Comparison of ENCODE assay signal across 8 cellular contexts in the genomic region with DNA sequence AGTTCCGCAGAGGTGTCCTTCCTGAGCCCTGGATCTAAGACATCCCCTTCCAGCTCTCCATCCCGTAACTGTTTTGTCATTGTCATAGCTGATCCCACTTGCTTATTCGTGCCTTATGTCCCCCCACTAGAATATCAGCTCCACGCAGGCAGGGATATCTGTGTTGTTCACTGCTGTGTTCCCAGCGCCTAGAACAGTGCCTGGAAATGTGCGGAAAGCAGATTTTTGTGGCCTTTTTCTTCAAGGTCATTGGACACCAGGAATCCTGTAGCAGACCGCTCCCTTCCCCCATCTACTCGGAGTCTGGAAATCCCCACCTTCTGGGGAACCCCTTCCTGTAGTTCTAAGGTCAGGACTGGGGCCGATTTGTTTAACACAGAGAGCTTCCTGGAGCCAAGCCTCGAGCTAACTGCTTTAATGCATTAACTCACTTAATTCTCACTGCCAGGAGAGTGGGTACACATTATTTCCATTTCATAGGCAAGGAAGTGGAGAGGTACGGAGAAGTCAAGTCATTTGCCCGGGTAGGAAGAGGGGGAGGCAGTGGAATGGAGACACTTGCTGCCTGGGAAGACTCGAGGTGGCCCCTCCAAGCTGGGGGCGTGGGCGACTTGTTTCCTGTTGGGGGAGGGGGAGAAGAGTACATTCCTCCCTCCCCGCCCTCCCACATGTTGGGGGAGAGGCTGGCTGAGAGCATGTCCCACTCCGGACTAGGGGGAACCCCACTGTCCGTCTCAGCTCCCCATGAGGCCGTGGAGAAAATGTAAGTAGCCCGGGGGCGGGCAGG. TPM values are rescaled to one million over a fixed set of nuclear protein-coding genes. Genes with fewer than 3 reads are reported as not detected.
DNase-seq lines count a peak whose midpoint lies in the region; ATAC-seq, FAIRE-seq and TF ChIP-seq lines count a peak whose summit lies in the region.

No MANE protein-coding gene starts in this region.

- H3K9me3 Mint-ChIP-seq in CD4-positive, alpha-beta T cell: no peaks in the 10 kb centered on the region
- no peaks in the 10 kb centered on the region; a peak in 1 of 5 replicates for H3K9me3 Mint-ChIP-seq in H9
- no peaks in the 10 kb centered on the region for H3K9me3 Mint-ChIP-seq in astrocyte (ENCODE audit: unreplicated experiment)

- H3K79me1 ChIP-seq in H9 (ENCODE audit: insufficient read depth, low read depth, low read length, poor library complexity, severe bottlenecking): peaks cover 8% of the 10 kb centered on the region

- TF ChIP-seq EP300 in HepG2 (IDR thresholded peaks at IDR 0.05; ENCODE audit: low read depth in 2 of 2, low read length in 2 of 2) (no peak), HepG2 (CRISPR knock-in tag; IDR thresholded peaks at IDR 0.05; ENCODE audit: borderline replicate concordance) (no peak)

- H3K9ac ChIP-seq in H9 (ENCODE audit: extremely low read depth, insufficient read length, low read length) (peak overlapping the region; percentile 8), astrocyte (ENCODE audit: low read length) (no peak overlapping the region), HepG2 (ENCODE audit: insufficient read depth, low read depth, low read length) (peak overlapping the region; percentile 73)

- H3K27ac ChIP-seq in CD4-positive, alpha-beta T cell (ENCODE audit: low read depth, low read length): peak overlapping the region; percentile 73
- peak overlapping the region; percentile 47 for H3K27ac ChIP-seq in H9 (ENCODE audit: insufficient read length, low read depth, low read length)
- H3K27ac ChIP-seq in RWPE2 (ENCODE audit: poor library complexity, severe bottlenecking): peak overlapping the region; percentile 79
- no peak overlapping the region for H3K27ac ChIP-seq in astrocyte (ENCODE audit: low read depth, low read length)
- peak overlapping the region; percentile 68 for H3K27ac ChIP-seq in HepG2 (ENCODE audit: extremely low read length, insufficient read depth, low read length)

- CTCF ChIA-PET in CD4-positive, alpha-beta T cell (lab: Charles Lee): interaction anchor here (1.0 to 16.9 kb wide), 7 partner anchors 11 to 125 kb away, joined by 3 to 487 read pairs (median 5); no protein-coding TSS in a partner anchor
- CTCF ChIA-PET in HepG2 (lab: Yijun Ruan, JAX; ENCODE audit: low intra/inter-chr PET ratio, low total read pairs): interaction anchor here (1.4 kb wide), 1 partner anchor 8 kb away, joined by 4 read pairs; no protein-coding TSS in a partner anchor

- peaks cover 6% of the 10 kb centered on the region for H3K36me3 Mint-ChIP-seq in CD4-positive, alpha-beta T cell (ENCODE audit: low read depth)
- H3K36me3 Mint-ChIP-seq in H9 (ENCODE audit: insufficient read depth in 1 of 3, low read depth in 3 of 3) (no peaks in the 10 kb centered on the region), astrocyte (ENCODE audit: low read depth, unreplicated experiment) (peaks cover 1% of the 10 kb centered on the region)

- H2BK12ac ChIP-seq in H9 (ENCODE audit: insufficient read length, low read depth, low read length): no peak overlapping the region

- intact Hi-C loops in CD4-positive, alpha-beta T cell (cut with DNase I, micrococcal nuclease): loop anchor here (1.0 to 10.0 kb wide), 5 partner anchors 30 to 193 kb away; a partner anchor contains a TSS
- intact Hi-C loops in HepG2 (cut with micrococcal nuclease; ENCODE audit: unreplicated experiment): loop anchor here (2.0 kb wide), 1 partner anchor 46 kb away; no protein-coding TSS in a partner anchor

- H3K36me3 ChIP-seq in RWPE2 (ENCODE audit: low read depth) (no peaks in the 10 kb centered on the region), astrocyte (ENCODE audit: insufficient read depth, low read length) (no peaks in the 10 kb centered on the region), HepG2 (replicated peaks in 1 of 2; ENCODE audit: control insufficient read depth in 1 of 2, insufficient read depth in 2 of 2, low read length in 2 of 2) (0 out of 5 replicates have a peak, but pooled peaks cover 0 to 5% of the 10 kb centered on the region in 2 experiments)

- H3K4me3 Mint-ChIP-seq in CD4-positive, alpha-beta T cell: peak overlapping the region; percentile 89
- H3K4me3 Mint-ChIP-seq in H9 (peak overlapping the region; percentile 77 to 78), astrocyte (ENCODE audit: unreplicated experiment) (peak overlapping the region; percentile 85)

- no peak overlapping the region for H3K23ac ChIP-seq in H9 (ENCODE audit: insufficient read length, low read depth, low read length)

- H3K9me3 ChIP-seq in CD4-positive, alpha-beta T cell (ENCODE audit: control insufficient read depth, low read length): no peaks in the 10 kb centered on the region
- no peaks in the 10 kb centered on the region for H3K9me3 ChIP-seq in H9 (ENCODE audit: control insufficient read depth, low read depth, low read length)
- H3K9me3 ChIP-seq in RWPE2 (ENCODE audit: severe bottlenecking): no peaks in the 10 kb centered on the region
- H3K9me3 ChIP-seq in astrocyte (ENCODE audit: insufficient read depth, low read depth, low read length): no peaks in the 10 kb centered on the region
- H3K9me3 ChIP-seq in HepG2 (ENCODE audit: low read length): no peaks in the 10 kb centered on the region

- no peak overlapping the region for H3T11ph ChIP-seq in H9 (ENCODE audit: low read length)

- H3K27me3 Mint-ChIP-seq in CD4-positive, alpha-beta T cell: no peaks in the 10 kb centered on the region
- H3K27me3 Mint-ChIP-seq in H9 (ENCODE audit: low read depth) (no peaks in the 10 kb centered on the region; the same call in none of the 2 replicates), astrocyte (ENCODE audit: low read depth, unreplicated experiment) (peaks cover 2% of the 10 kb centered on the region)

- peaks cover 3% of the 10 kb centered on the region; the same call in 1 of the 2 replicates for H3K4me1 ChIP-seq in H9 (ENCODE audit: insufficient read depth, low read length)
- H3K4me1 ChIP-seq in RWPE2 (ENCODE audit: insufficient read depth, poor library complexity, severe bottlenecking): peaks cover 29% of the 10 kb centered on the region
- H3K4me1 ChIP-seq in astrocyte (ENCODE audit: insufficient read depth, low read length): peaks cover 37% of the 10 kb centered on the region
- H3K4me1 ChIP-seq in HepG2 (ENCODE audit: insufficient read depth, low read length): peaks cover 66% of the 10 kb centered on the region

- H2BK5ac ChIP-seq in H9 (ENCODE audit: insufficient read length, low read length): no peak overlapping the region

- no peak overlapping the region for H2BK20ac ChIP-seq in H9 (ENCODE audit: low read depth, low read length, poor library complexity, severe bottlenecking)

- H3K4me3 ChIP-seq in RWPE2 (ENCODE audit: severe bottlenecking) (no peak overlapping the region), astrocyte (ENCODE audit: insufficient read depth, low read depth, low read length) (no peak overlapping the region), HepG2 (replicated peaks in 1 of 3; ENCODE audit: insufficient read depth in 1 of 3, low read depth in 2 of 3, low read length in 3 of 3) (peak overlapping the region; percentile 85 to 92 (median 85))

- BruUV-seq in HepG2 (replicated peaks; lab: Mats Ljungman, UMichigan): TSS peak; percentile 92

- no peak for ATAC-seq in CD4-positive, alpha-beta T cell (ENCODE audit: poor library complexity)
- ATAC-seq in RWPE2 (ENCODE audit: low read depth) (no peak), HepG2 (peak; percentile 16), GM19397 (IDR thresholded peaks at IDR 0.05; ENCODE audit: unreplicated experiment) (no peak)

- H3K18ac ChIP-seq in H9 (ENCODE audit: insufficient read length, low read depth, low read length): peak overlapping the region; percentile 76

- H3K4me2 ChIP-seq in H9 (ENCODE audit: insufficient read depth, insufficient read length, low read length) (peak overlapping the region; percentile 58), astrocyte (ENCODE audit: low read length) (peak overlapping the region; percentile 78), HepG2 (ENCODE audit: low read depth, low read length) (peak overlapping the region; percentile 94)

- H3K23me2 ChIP-seq in H9 (ENCODE audit: insufficient read length, low read depth, low read length, poor library complexity, severe bottlenecking): peaks cover 13% of the 10 kb centered on the region

- H2BK120ac ChIP-seq in H9 (ENCODE audit: low read depth, low read length, poor library complexity, severe bottlenecking): no peak overlapping the region

- no CpG with 5 or more reads among the region's 21 CpGs for WGBS in H9 (ENCODE audit: extremely low coverage, insufficient read length, low lambda C conversion rate)
- WGBS in HepG2 (ENCODE audit: low lambda C conversion rate): 9% methylated on average over 15 of the region's 21 CpGs

- H4K5ac ChIP-seq in H9 (ENCODE audit: insufficient read length, low read depth, low read length): no peak overlapping the region

- TF ChIP-seq POLR2A in HepG2 (IDR thresholded peaks at IDR 0.05; ENCODE audit: insufficient read depth in 1 of 2, low read depth in 2 of 2, low read length in 2 of 2): no peak; a peak in 2 of 4 replicates

- H4K91ac ChIP-seq in H9 (ENCODE audit: insufficient read length, low read depth, low read length): no peak overlapping the region

- H3K79me2 ChIP-seq in H9 (ENCODE audit: insufficient read depth, low read length) (peaks cover 30% of the 10 kb centered on the region; the same call in 1 of the 2 replicates), astrocyte (ENCODE audit: insufficient read depth, low read length) (peaks cover 37% of the 10 kb centered on the region), HepG2 (ENCODE audit: insufficient read depth, low read length) (peaks cover 28% of the 10 kb centered on the region)

- H3K4me1 Mint-ChIP-seq in CD4-positive, alpha-beta T cell (ENCODE audit: low read depth): peaks cover 57% of the 10 kb centered on the region
- peaks cover 28 to 38% of the 10 kb centered on the region in 2 experiments for H3K4me1 Mint-ChIP-seq in H9
- peaks cover 18% of the 10 kb centered on the region for H3K4me1 Mint-ChIP-seq in astrocyte (ENCODE audit: low read depth, unreplicated experiment)

- no peak overlapping the region for H2AK5ac ChIP-seq in H9 (ENCODE audit: insufficient read length, low read length)

- in situ Hi-C loops in HepG2 (cut with HindIII; ENCODE audit: extremely low pct_ligation_motif_present, low pct_unique_long_range_greater_than_20kb): no loop called here

- H3K14ac ChIP-seq in H9 (ENCODE audit: insufficient read depth, low read length): peak overlapping the region; percentile 64

- H4K8ac ChIP-seq in H9 (replicated peaks; ENCODE audit: insufficient read length, low read depth, low read length): no peak overlapping the region

- H2BK15ac ChIP-seq in H9 (ENCODE audit: low read depth, low read length): no peak overlapping the region

- no peak overlapping the region for H3K56ac ChIP-seq in H9 (ENCODE audit: insufficient read length, low read depth, low read length)

- H2AFZ ChIP-seq in H9 (ENCODE audit: low read length) (no peak overlapping the region), astrocyte (ENCODE audit: low read depth, low read length) (no peak overlapping the region), HepG2 (ENCODE audit: low read length) (no peak overlapping the region)

- H4K20me1 ChIP-seq in H9 (ENCODE audit: control insufficient read depth, insufficient read depth, insufficient read length) (no peaks in the 10 kb centered on the region), astrocyte (ENCODE audit: insufficient read depth, low read length) (peaks cover 18% of the 10 kb centered on the region), HepG2 (ENCODE audit: insufficient read depth, low read length) (peaks cover 24% of the 10 kb centered on the region)

- no peaks in the 10 kb centered on the region for H3K27me3 ChIP-seq in CD4-positive, alpha-beta T cell (ENCODE audit: control insufficient read depth, insufficient read depth, low read length)
- no peaks in the 10 kb centered on the region; the same call in 1 of the 2 replicates for H3K27me3 ChIP-seq in H9 (ENCODE audit: insufficient read depth, low read length)
- H3K27me3 ChIP-seq in RWPE2 (ENCODE audit: insufficient read depth, poor library complexity, severe bottlenecking): no peaks in the 10 kb centered on the region
- H3K27me3 ChIP-seq in astrocyte (ENCODE audit: insufficient read depth, low read length): no peaks in the 10 kb centered on the region
- no peaks in the 10 kb centered on the region; a peak in 2 of 5 replicates for H3K27me3 ChIP-seq in HepG2 (ENCODE audit: control insufficient read depth in 1 of 2, insufficient read depth in 2 of 2, low read length in 2 of 2)

- H3K27ac Mint-ChIP-seq in CD4-positive, alpha-beta T cell: peak overlapping the region; percentile 72
- H3K27ac Mint-ChIP-seq in H9 (peak overlapping the region; percentile 64 to 99 (median 91)), astrocyte (ENCODE audit: unreplicated experiment) (peak overlapping the region; percentile 86)

- no peak overlapping the region; the same call in 1 of the 2 replicates for H3K4ac ChIP-seq in H9 (ENCODE audit: low read depth, low read length)

- POLR2A ChIA-PET in CD4-positive, alpha-beta T cell (lab: Charles Lee): interaction anchor here (0.7 to 5.2 kb wide), 7 partner anchors 8 to 46 kb away, joined by 3 to 63 read pairs (median 35); no protein-coding TSS in a partner anchor
- POLR2A ChIA-PET in HepG2 (lab: Yijun Ruan, JAX): interaction anchor here (0.8 to 3.1 kb wide), 8 partner anchors 8 to 42 kb away, joined by 3 to 21 read pairs (median 4); a partner anchor contains a TSS

- FAIRE-seq in astrocyte (lab: Jason Lieb, UNC) (no peak), HepG2 (lab: Jason Lieb, UNC) (peak; percentile 68)

- peak in 3 of 10 experiments; percentile 20 to 39 (median 34) for DNase-seq in CD4-positive, alpha-beta T cell
- DNase-seq in H9 (peak; percentile 85), RWPE2 (ENCODE audit: low spot score) (no peak), astrocyte (ENCODE audit: low read depth) (no peak), HepG2 (ENCODE audit: low spot score) (peak; percentile 33), OCI-M2 (lab: John Stamatoyannopoulos, UW; ENCODE audit: unreplicated experiment) (no peak)
- DNase-seq in stimulated activated CD4-positive, alpha-beta T cell treated with anti-CD3 and anti-CD28 coated beads, TNF-alpha, amount 100 ng/mL, for 4 hours (ENCODE audit: low read depth in 3 of 3): peak; percentile 57 to 87 (median 85)

- TF ChIP-seq RAD21 in HepG2 (CRISPR knock-in tag; IDR thresholded peaks at IDR 0.05): no peak

- no peak for TF ChIP-seq CTCF in CD4-positive, alpha-beta T cell (IDR thresholded peaks at IDR 0.05)
- TF ChIP-seq CTCF in H9 (conservative IDR thresholded peaks at IDR 0.05) (no peak), RWPE2 (IDR thresholded peaks at IDR 0.05; ENCODE audit: poor library complexity, severe bottlenecking) (no peak), astrocyte (IDR thresholded peaks at IDR 0.05; ENCODE audit: insufficient read depth, low read depth, low read length) (no peak), HepG2 (CRISPR knock-in tag; IDR thresholded peaks at IDR 0.05) (no peak)

RNA-seq across cellular contexts. Expression of a gene that starts 1.2 kb away (rescaled TPM):
- total RNA-seq in CD4-positive, alpha-beta T cell: 10 to 100 TPM; 42.3 to 46.4 TPM
- total RNA-seq in H9 (2021) (37.9 and 40.3 TPM in 2 replicates), astrocyte (23.6 and 26.1 TPM in 2 replicates), HepG2 (2016; rRNA removed; fragmentation: Illumina TruSeq; extraction: Trizol) (6.8 and 6.9 TPM in 2 replicates)
- total RNA-seq in HepG2 (2016; cell fraction: cytosol; rRNA removed; fragmentation: Illumina TruSeq; extraction: Trizol; ENCODE audit: low read depth): 3.0 and 4.5 TPM in 2 replicates
- total RNA-seq in HepG2 (2016; cell fraction: insoluble cytoplasmic fraction; rRNA removed; fragmentation: Illumina TruSeq; extraction: Trizol): 5.3 and 6.3 TPM in 2 replicates
- total RNA-seq in HepG2 (2016; cell fraction: membrane; rRNA removed; fragmentation: Illumina TruSeq; extraction: Trizol): 8.1 and 8.8 TPM in 2 replicates
- 3.3 and 4.2 TPM in 2 replicates for total RNA-seq in HepG2 (2016; cell fraction: nucleus; rRNA removed; fragmentation: Illumina TruSeq; extraction: Trizol)
- 6.8 and 7.1 TPM in 2 replicates for polyA plus RNA-seq in HepG2 (2011; rRNA removed)
- 5.9 and 7.0 TPM in 2 replicates for polyA plus RNA-seq in HepG2 (2011; cell fraction: cytosol; rRNA removed)
- polyA plus RNA-seq in HepG2 (2011; cell fraction: nucleus; rRNA removed): 6.3 and 7.7 TPM in 2 replicates
- polyA plus RNA-seq in HepG2 (2012): 5.1 and 9.2 TPM in 2 replicates
- polyA plus RNA-seq in HepG2 (2016; cell fraction: cytosol; fragmentation: Illumina TruSeq; extraction: Trizol; ENCODE audit: low read depth): 0.99 and 1.3 TPM in 2 replicates
- 7.6 and 9.1 TPM in 2 replicates for polyA plus RNA-seq in HepG2 (2016; cell fraction: insoluble cytoplasmic fraction; fragmentation: Illumina TruSeq; extraction: Trizol; ENCODE audit: low read depth)
- 5.2 and 5.7 TPM in 2 replicates for polyA plus RNA-seq in HepG2 (2016; cell fraction: membrane; fragmentation: Illumina TruSeq; extraction: Trizol; ENCODE audit: low read depth)
- 8.8 and 9.8 TPM in 2 replicates for polyA plus RNA-seq in HepG2 (2016; cell fraction: nucleus; fragmentation: Illumina TruSeq; extraction: Trizol; ENCODE audit: insufficient read depth, low read depth)
- polyA minus RNA-seq in HepG2 (2011; rRNA and poly(A)+ RNA removed; ENCODE audit: low replicate concordance): 2.2 and 11.4 TPM in 2 replicates
- polyA minus RNA-seq in HepG2 (2011; cell fraction: cytosol; rRNA and poly(A)+ RNA removed): 6.2 and 6.9 TPM in 2 replicates
- polyA minus RNA-seq in HepG2 (2011; cell fraction: nucleus; rRNA and poly(A)+ RNA removed): 3.3 and 3.9 TPM in 2 replicates

RNA-seq across cellular contexts. Expression of a gene that starts 35.7 kb away (rescaled TPM):
- total RNA-seq in CD4-positive, alpha-beta T cell: 1 to 10 TPM; 1.3 to 1.7 TPM
- total RNA-seq in H9 (2021) (11.4 and 13.1 TPM in 2 replicates), astrocyte (14.3 and 14.9 TPM in 2 replicates), HepG2 (2016; rRNA removed; fragmentation: Illumina TruSeq; extraction: Trizol) (12.7 and 20.8 TPM in 2 replicates)
- total RNA-seq in HepG2 (2016; cell fraction: cytosol; rRNA removed; fragmentation: Illumina TruSeq; extraction: Trizol; ENCODE audit: low read depth): 4.6 and 5.4 TPM in 2 replicates
- total RNA-seq in HepG2 (2016; cell fraction: insoluble cytoplasmic fraction; rRNA removed; fragmentation: Illumina TruSeq; extraction: Trizol): 11.4 and 21.0 TPM in 2 replicates
- total RNA-seq in HepG2 (2016; cell fraction: membrane; rRNA removed; fragmentation: Illumina TruSeq; extraction: Trizol): 20.1 and 22.4 TPM in 2 replicates
- 11.4 and 16.8 TPM in 2 replicates for total RNA-seq in HepG2 (2016; cell fraction: nucleus; rRNA removed; fragmentation: Illumina TruSeq; extraction: Trizol)
- polyA plus RNA-seq in HepG2 (2011; rRNA removed): 11.3 and 15.8 TPM in 2 replicates
- 13.8 and 16.9 TPM in 2 replicates for polyA plus RNA-seq in HepG2 (2011; cell fraction: cytosol; rRNA removed)
- polyA plus RNA-seq in HepG2 (2011; cell fraction: nucleus; rRNA removed): 38.7 and 41.4 TPM in 2 replicates
- polyA plus RNA-seq in HepG2 (2012): 7.6 and 12.3 TPM in 2 replicates
- polyA plus RNA-seq in HepG2 (2016; cell fraction: cytosol; fragmentation: Illumina TruSeq; extraction: Trizol; ENCODE audit: low read depth): 4.7 and 5.7 TPM in 2 replicates
- polyA plus RNA-seq in HepG2 (2016; cell fraction: insoluble cytoplasmic fraction; fragmentation: Illumina TruSeq; extraction: Trizol; ENCODE audit: low read depth): 15.8 and 19.6 TPM in 2 replicates
- 18.1 and 18.8 TPM in 2 replicates for polyA plus RNA-seq in HepG2 (2016; cell fraction: membrane; fragmentation: Illumina TruSeq; extraction: Trizol; ENCODE audit: low read depth)
- 31.9 and 34.8 TPM in 2 replicates for polyA plus RNA-seq in HepG2 (2016; cell fraction: nucleus; fragmentation: Illumina TruSeq; extraction: Trizol; ENCODE audit: insufficient read depth, low read depth)
- 1.6 and 19.4 TPM in 2 replicates for polyA minus RNA-seq in HepG2 (2011; rRNA and poly(A)+ RNA removed; ENCODE audit: low replicate concordance)
- polyA minus RNA-seq in HepG2 (2011; cell fraction: cytosol; rRNA and poly(A)+ RNA removed): 7.2 and 10.0 TPM in 2 replicates
- polyA minus RNA-seq in HepG2 (2011; cell fraction: nucleus; rRNA and poly(A)+ RNA removed): 6.4 and 9.7 TPM in 2 replicates

Comparison
In these comparisons a context has a peak if more than half of its experiments do, and no peak if none do; other contexts are left out.
1. DNase-seq: peak in H9 (single experiment), HepG2 (single experiment) and stimulated activated CD4-positive, alpha-beta T cell treated with anti-CD3 and anti-CD28 coated beads, TNF-alpha, amount 100 ng/mL, for 4 hours (3 of 3); none in RWPE2 (single experiment), astrocyte (single experiment) and OCI-M2 (single experiment).
2. H3K4me3 ChIP-seq: peak in HepG2 (3 of 3); none in RWPE2 (single experiment) and astrocyte (single experiment).
3. Peak in every context shown above with its lines, with median percentiles within 50 percentile points of each other: H3K27ac Mint-ChIP-seq, H3K4me3 Mint-ChIP-seq and H3K4me2 ChIP-seq.